Comparison of ENCODE assay signal across 8 cellular contexts in the genomic region with DNA sequence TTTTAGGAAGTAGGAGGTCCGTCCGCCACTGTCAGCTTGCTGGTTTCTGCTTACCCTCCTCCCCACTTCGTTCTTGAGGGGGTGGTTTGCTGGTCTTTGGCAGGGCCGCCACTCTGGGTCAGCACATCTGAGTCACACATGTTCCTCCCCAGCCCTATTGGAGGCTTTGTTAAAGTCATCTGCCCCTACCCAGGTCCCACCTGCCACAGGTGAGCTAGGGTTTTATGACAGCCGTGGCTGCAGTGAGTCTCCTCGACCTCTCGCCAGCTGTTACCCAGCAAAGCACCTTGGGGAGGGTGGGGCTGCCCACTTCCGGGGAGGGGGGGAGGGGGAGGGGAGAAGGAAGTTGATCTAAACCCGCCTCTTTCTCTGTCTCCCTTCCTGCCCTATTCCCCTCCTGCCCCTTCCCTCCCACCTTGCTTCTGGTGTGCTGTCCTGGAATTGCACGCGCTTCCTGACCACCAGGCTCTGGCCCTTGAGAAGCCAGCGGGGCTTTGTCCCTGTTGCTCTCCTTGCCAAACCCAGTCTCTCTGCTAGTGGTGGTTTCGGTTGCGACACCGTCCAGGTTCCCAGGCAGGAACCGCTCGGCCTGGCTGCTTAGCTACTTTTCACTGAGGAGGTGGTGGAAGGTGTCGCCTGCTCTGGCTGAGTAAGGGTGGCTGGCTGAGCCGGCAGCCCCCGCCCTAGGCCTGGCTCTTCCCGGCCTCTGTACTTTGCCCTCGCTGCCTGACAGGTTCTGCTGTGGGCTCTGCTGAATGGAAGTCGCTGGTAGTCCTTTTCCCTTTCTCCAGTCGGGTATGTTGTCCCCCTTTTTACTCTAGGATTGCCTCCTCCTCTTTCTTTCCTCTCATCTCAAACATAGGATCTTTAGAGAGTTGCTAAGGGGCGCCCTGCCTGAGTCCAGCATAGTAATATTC. TPM values are rescaled to one million over a fixed set of nuclear protein-coding genes. Genes with fewer than 3 reads are reported as not detected.
DNase-seq lines count a peak whose midpoint lies in the region; ATAC-seq and TF ChIP-seq lines count a peak whose summit lies in the region.

No MANE protein-coding gene starts in this region.

- H3K36me3 ChIP-seq in duodenal mucosa (ENCODE audit: control insufficient read depth in 1 of 2, insufficient read depth in 2 of 2, low read length in 2 of 2) (peaks cover 0 to 6% of the 10 kb centered on the region in 2 donors), mucosa of descending colon (ENCODE audit: low read depth) (no peaks in the 10 kb centered on the region)

- no peak overlapping the region for H2BK20ac ChIP-seq in H9 (ENCODE audit: low read depth, low read length, poor library complexity, severe bottlenecking)

- peaks cover 29 to 59% of the 10 kb centered on the region in 2 experiments for H3K4me1 Mint-ChIP-seq in H9
- H3K4me1 Mint-ChIP-seq in activated CD4-positive, alpha-beta T cell treated with anti-CD3 and anti-CD28 coated beads, Interleukin-2, amount 10 ng/mL, durations not matched to agents 7 days and 5 days = peaks cover 79% of the 10 kb centered on the region

- H3K79me2 ChIP-seq in H9 (ENCODE audit: insufficient read depth, low read length) = peaks cover 9% of the 10 kb centered on the region; the same call in 1 of the 2 replicates

- H3K9me3 Mint-ChIP-seq in H9 = no peaks in the 10 kb centered on the region
- H3K9me3 Mint-ChIP-seq in activated CD4-positive, alpha-beta T cell treated with anti-CD3 and anti-CD28 coated beads, Interleukin-2, amount 10 ng/mL, durations not matched to agents 7 days and 5 days = no peaks in the 10 kb centered on the region

- no peak overlapping the region for H3K18ac ChIP-seq in H9 (ENCODE audit: insufficient read length, low read depth, low read length)

- peak; percentile 80 for DNase-seq in DMS79 treated with DMSO at 0.1 percent for 48 hours (lab: John Stamatoyannopoulos, UW)
- DNase-seq in H9 = peak; percentile 85
- peak; percentile 16 for DNase-seq in NCI-H146 treated with DMSO at 0.1 percent for 48 hours (lab: John Stamatoyannopoulos, UW; ENCODE audit: unreplicated experiment)
- peak; percentile 81 for DNase-seq in activated CD4-positive, alpha-beta T cell treated with anti-CD3 and anti-CD28 coated beads, Interleukin-2, amount 10 ng/mL, durations not matched to agents 7 days and 5 days
- peak; percentile 84 to 86 (median 86) for DNase-seq in mucosa of descending colon
- peak; percentile 29 to 47 for DNase-seq in stimulated activated CD8-positive, alpha-beta memory T cell treated with anti-CD3 and anti-CD28 coated beads, Interleukin-7, amount 100 ng/mL, for 1 hour (ENCODE audit: low read depth in 2 of 2)
- no peak for DNase-seq in ecto neural progenitor cell (ENCODE audit: low spot score)

- H3K9ac ChIP-seq in H9 (ENCODE audit: extremely low read depth, insufficient read length, low read length) (peak overlapping the region; percentile 1), duodenal mucosa (ENCODE audit: low read depth in 1 of 2, low read length in 2 of 2) (peak overlapping the region; percentile 74 to 86)

- no peak overlapping the region for H2AFZ ChIP-seq in H9 (ENCODE audit: low read length)

- intact Hi-C loops in mucosa of descending colon (cut with DNase I, micrococcal nuclease) = no loop called here

- no peak overlapping the region for H2BK120ac ChIP-seq in H9 (ENCODE audit: low read depth, low read length, poor library complexity, severe bottlenecking)

- no peak overlapping the region for H2BK5ac ChIP-seq in H9 (ENCODE audit: insufficient read length, low read length)

- H3K14ac ChIP-seq in H9 (ENCODE audit: insufficient read depth, low read length) = peak overlapping the region; percentile 38; the same call in 1 of the 2 replicates

- H2AK5ac ChIP-seq in H9 (ENCODE audit: insufficient read length, low read length) = no peak overlapping the region

- H3K23me2 ChIP-seq in H9 (ENCODE audit: insufficient read length, low read depth, low read length, poor library complexity, severe bottlenecking) = no peaks in the 10 kb centered on the region

- H2BK15ac ChIP-seq in H9 (ENCODE audit: low read depth, low read length) = no peak overlapping the region

- H3K56ac ChIP-seq in H9 (ENCODE audit: insufficient read length, low read depth, low read length) = no peak overlapping the region

- H4K91ac ChIP-seq in H9 (ENCODE audit: insufficient read length, low read depth, low read length) = no peak overlapping the region

- H3T11ph ChIP-seq in H9 (ENCODE audit: low read length) = no peak overlapping the region

- no peaks in the 10 kb centered on the region; the same call in 1 of the 2 replicates for H3K27me3 Mint-ChIP-seq in H9 (ENCODE audit: low read depth)
- no peaks in the 10 kb centered on the region for H3K27me3 Mint-ChIP-seq in activated CD4-positive, alpha-beta T cell treated with anti-CD3 and anti-CD28 coated beads, Interleukin-2, amount 10 ng/mL, durations not matched to agents 7 days and 5 days

- H3K9me3 ChIP-seq in H9 (ENCODE audit: control insufficient read depth, low read depth, low read length) (no peaks in the 10 kb centered on the region), duodenal mucosa (ENCODE audit: control insufficient read depth in 1 of 2, low read length in 2 of 2) (no peaks in the 10 kb centered on the region), mucosa of descending colon (no peaks in the 10 kb centered on the region)

- H3K23ac ChIP-seq in H9 (ENCODE audit: insufficient read length, low read depth, low read length) = no peak overlapping the region

- H3K36me3 Mint-ChIP-seq in H9 (ENCODE audit: insufficient read depth in 1 of 3, low read depth in 3 of 3) = peaks cover 2 to 10% (median 8%) of the 10 kb centered on the region in 3 experiments; a peak in 5 of 7 replicates
- peaks cover 38% of the 10 kb centered on the region for H3K36me3 Mint-ChIP-seq in activated CD4-positive, alpha-beta T cell treated with anti-CD3 and anti-CD28 coated beads, Interleukin-2, amount 10 ng/mL, durations not matched to agents 7 days and 5 days (ENCODE audit: low read depth)

- H3K27ac ChIP-seq in H9 (ENCODE audit: insufficient read length, low read depth, low read length) (no peak overlapping the region), duodenal mucosa (ENCODE audit: low read depth, low read length) (peak overlapping the region; percentile 95)

- no peaks in the 10 kb centered on the region for H3K27me3 ChIP-seq in H9 (ENCODE audit: insufficient read depth, low read length)
- no peaks in the 10 kb centered on the region for H3K27me3 ChIP-seq in duodenal mucosa (ENCODE audit: control insufficient read depth in 1 of 2, insufficient read depth in 2 of 2, low read length in 2 of 2)

- H3K4me2 ChIP-seq in H9 (ENCODE audit: insufficient read depth, insufficient read length, low read length) = peak overlapping the region; percentile 4

- ATAC-seq in mucosa of descending colon = peak; percentile 84

- POLR2A ChIA-PET in activated CD4-positive, alpha-beta T cell treated with anti-CD3 and anti-CD28 coated beads, Interleukin-2, amount 10 ng/mL, durations not matched to agents 7 days and 5 days (lab: Charles Lee) = interaction anchor here (0.6 kb wide), 1 partner anchor 50 kb away, joined by 5 read pairs; a partner anchor contains a TSS

- no peak overlapping the region for H2BK12ac ChIP-seq in H9 (ENCODE audit: insufficient read length, low read depth, low read length)

- no peak overlapping the region for H4K8ac ChIP-seq in H9 (replicated peaks; ENCODE audit: insufficient read length, low read depth, low read length)

- WGBS in H9 (ENCODE audit: extremely low coverage, insufficient read length, low lambda C conversion rate) = no CpG with 5 or more reads among the region's 25 CpGs

- no peak overlapping the region for H4K5ac ChIP-seq in H9 (ENCODE audit: insufficient read length, low read depth, low read length)

- no peak overlapping the region for H3K4ac ChIP-seq in H9 (ENCODE audit: low read depth, low read length)

- TF ChIP-seq CTCF in H9 (conservative IDR thresholded peaks at IDR 0.05) (no peak; the same call in 2 of the 3 replicates), mucosa of descending colon (IDR thresholded peaks at IDR 0.05) (no peak)

- H3K79me1 ChIP-seq in H9 (ENCODE audit: insufficient read depth, low read depth, low read length, poor library complexity, severe bottlenecking) = peaks cover 3% of the 10 kb centered on the region

- H3K27ac Mint-ChIP-seq in H9 = peak overlapping the region; percentile 91 to 96 (median 92); a peak in 6 of 7 replicates
- H3K27ac Mint-ChIP-seq in activated CD4-positive, alpha-beta T cell treated with anti-CD3 and anti-CD28 coated beads, Interleukin-2, amount 10 ng/mL, durations not matched to agents 7 days and 5 days = peak overlapping the region; percentile 95

- peak overlapping the region; percentile 52 to 70 for H3K4me3 Mint-ChIP-seq in H9
- peak overlapping the region; percentile 97 for H3K4me3 Mint-ChIP-seq in activated CD4-positive, alpha-beta T cell treated with anti-CD3 and anti-CD28 coated beads, Interleukin-2, amount 10 ng/mL, durations not matched to agents 7 days and 5 days

- H3K4me1 ChIP-seq in H9 (ENCODE audit: insufficient read depth, low read length) = peaks cover 10% of the 10 kb centered on the region; the same call in 1 of the 2 replicates
- peaks cover 69 to 71% of the 10 kb centered on the region in 2 donors for H3K4me1 ChIP-seq in duodenal mucosa (ENCODE audit: control insufficient read depth in 1 of 2, insufficient read depth in 2 of 2, low read length in 2 of 2)
- H3K4me1 ChIP-seq in mucosa of descending colon (ENCODE audit: low read depth) = peaks cover 60% of the 10 kb centered on the region

- no peaks in the 10 kb centered on the region for H4K20me1 ChIP-seq in H9 (ENCODE audit: control insufficient read depth, insufficient read depth, insufficient read length)

- CTCF ChIA-PET in activated CD4-positive, alpha-beta T cell treated with anti-CD3 and anti-CD28 coated beads, Interleukin-2, amount 10 ng/mL, durations not matched to agents 7 days and 5 days (lab: Charles Lee) = interaction anchor here (1.1 to 1.4 kb wide), 2 partner anchors 37 to 50 kb away, joined by 3 to 4 read pairs; a partner anchor contains a TSS

- peak overlapping the region; percentile 76 to 86 for H3K4me3 ChIP-seq in duodenal mucosa (ENCODE audit: low read depth in 1 of 2, low read length in 2 of 2)
- H3K4me3 ChIP-seq in mucosa of descending colon = peak overlapping the region; percentile 15

RNA-seq across cellular contexts. Expression of a gene that starts 28.5 kb away (rescaled TPM):
- 117 and 118 TPM in 2 replicates for total RNA-seq in H9 (2021)
- under 1 TPM; 0.12 to 0.40 TPM for total RNA-seq in activated CD4-positive, alpha-beta T cell treated with anti-CD3 and anti-CD28 coated beads, Interleukin-2, amount 10 ng/mL, durations not matched to agents 7 days and 5 days
- total RNA-seq in mucosa of descending colon = 1 to 10 TPM; 1.2 to 3.7 (median 1.6) TPM

RNA-seq across cellular contexts. Expression of a gene that starts 49.5 kb away (rescaled TPM):
- total RNA-seq in H9 (2021) (45.7 and 49.6 TPM in 2 replicates), mucosa of descending colon (100 to 1,000 TPM in 1 of 3 donors, 10 to 100 TPM in 2; 71.9 to 111 (median 94.5) TPM)
- 10 to 100 TPM; 68.3 to 69.2 TPM for total RNA-seq in activated CD4-positive, alpha-beta T cell treated with anti-CD3 and anti-CD28 coated beads, Interleukin-2, amount 10 ng/mL, durations not matched to agents 7 days and 5 days

RNA-seq across cellular contexts. Expression of a gene that starts 50.4 kb away (rescaled TPM):
- total RNA-seq in H9 (2021) = 43.9 and 44.4 TPM in 2 replicates
- total RNA-seq in activated CD4-positive, alpha-beta T cell treated with anti-CD3 and anti-CD28 coated beads, Interleukin-2, amount 10 ng/mL, durations not matched to agents 7 days and 5 days = 10 to 100 TPM; 30.4 to 33.6 TPM
- 10 to 100 TPM; 18.7 to 43.6 (median 23.4) TPM for total RNA-seq in mucosa of descending colon

Comparison
In these comparisons a context has a peak if more than half of its experiments do, and no peak if none do; other contexts are left out.
1. RNA of a gene that starts 28.5 kb away (total RNA-seq): 117 to 118 TPM in H9; 1.2 to 3.7 TPM in mucosa of descending colon and 0.12 to 0.40 TPM in activated CD4-positive, alpha-beta T cell treated with anti-CD3 and anti-CD28 coated beads, Interleukin-2, amount 10 ng/mL, durations not matched to agents 7 days and 5 days; every median in the first group is over 10 times any median in the second.